12 cellular contexts compared by ENCODE assay signal in the genomic region with DNA sequence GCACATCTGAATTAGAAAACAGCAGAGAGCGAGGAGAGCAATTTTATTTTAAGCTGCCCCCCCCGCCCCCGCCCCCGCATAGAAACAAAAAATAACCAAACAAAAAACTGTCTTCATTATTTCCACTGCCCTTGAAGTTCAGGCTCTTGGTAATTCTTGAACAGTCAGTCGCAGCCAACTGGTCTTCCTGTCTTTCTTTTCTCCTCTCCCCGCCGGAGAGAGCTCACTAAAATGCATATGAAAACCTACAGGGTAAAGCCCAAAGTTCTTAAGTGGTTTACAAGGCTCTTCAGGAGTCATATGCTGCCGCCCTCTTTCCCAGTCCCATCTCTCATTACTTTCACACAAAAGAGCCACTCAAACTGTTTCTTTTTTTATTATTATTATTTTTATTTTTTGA. TPM values are rescaled to one million over a fixed set of nuclear protein-coding genes. Genes with fewer than 3 reads are reported as not detected.
DNase-seq lines count a peak whose midpoint lies in the region; ATAC-seq and TF ChIP-seq lines count a peak whose summit lies in the region.
"Had no signal": no experiment of that assay in that cellular context is flagged by ENCODE, and none has a peak within 500 bp of the region (broad histone marks: within the 10 kb centered on the region; RNA-seq: fewer than 3 reads in every experiment).

No MANE protein-coding gene starts in this region.

- CTCF ChIA-PET in activated CD4-positive, alpha-beta T cell treated with anti-CD3 and anti-CD28 coated beads for 36 hours (lab: Charles Lee), result interaction anchor here (1.6 kb wide), 1 partner anchor 41 kb away, joined by 5 read pairs; the partner anchor contains the start of gene NUDT17

- H3K27me3 ChIP-seq in neural progenitor cell, result peaks cover 54% of the 10 kb centered on the region

- no peaks in the 10 kb centered on the region for H3K9me3 ChIP-seq in neural progenitor cell (ENCODE audit: low read depth)
- H3K9me3 ChIP-seq: left lung had no signal

- no peaks in the 10 kb centered on the region for H3F3A ChIP-seq in neural progenitor cell (ENCODE audit: low read depth)

- no peak overlapping the region for H3K4me2 ChIP-seq in neural progenitor cell

- H3K36me3 Mint-ChIP-seq in activated CD4-positive, alpha-beta T cell treated with anti-CD3 and anti-CD28 coated beads for 36 hours (ENCODE audit: low read depth), result no peaks in the 10 kb centered on the region
- H3K36me3 Mint-ChIP-seq in IgD-negative memory B cell (no peaks in the 10 kb centered on the region), chondrocyte (ENCODE audit: low read depth) (no peaks in the 10 kb centered on the region), neural progenitor cell (no peaks in the 10 kb centered on the region)

- H3K27ac ChIP-seq in neural progenitor cell, result no peak overlapping the region

- TF ChIP-seq CTCF in chondrocyte (IDR thresholded peaks at IDR 0.05) (no peak), neural progenitor cell (IDR thresholded peaks at IDR 0.05) (no peak)

- peak overlapping the region; percentile 72 for H3K4me3 Mint-ChIP-seq in activated CD4-positive, alpha-beta T cell treated with anti-CD3 and anti-CD28 coated beads for 36 hours
- H3K4me3 Mint-ChIP-seq in IgD-negative memory B cell, result peak overlapping the region; percentile 21 to 88 (median 68)
- H3K4me3 Mint-ChIP-seq in chondrocyte (ENCODE audit: unreplicated experiment), result peak overlapping the region; percentile 41
- peak overlapping the region; percentile 86 for H3K4me3 Mint-ChIP-seq in neural progenitor cell

- no peaks in the 10 kb centered on the region for H3K4me1 ChIP-seq in neural progenitor cell

- no peak for ATAC-seq in activated CD4-positive, alpha-beta T cell treated with anti-CD3 and anti-CD28 coated beads for 36 hours

- H3K27me3 Mint-ChIP-seq in activated CD4-positive, alpha-beta T cell treated with anti-CD3 and anti-CD28 coated beads for 36 hours, result peaks cover 17% of the 10 kb centered on the region
- H3K27me3 Mint-ChIP-seq in IgD-negative memory B cell, result peaks cover 7% of the 10 kb centered on the region
- peaks cover 7% of the 10 kb centered on the region for H3K27me3 Mint-ChIP-seq in chondrocyte (ENCODE audit: low read depth)
- H3K27me3 Mint-ChIP-seq in neural progenitor cell (ENCODE audit: insufficient read depth, low read depth), result peaks cover 22% of the 10 kb centered on the region

- no peak for DNase-seq in activated CD4-positive, alpha-beta T cell treated with anti-CD3 and anti-CD28 coated beads for 36 hours
- no peak for DNase-seq in activated CD4-positive, alpha-beta T cell treated with anti-CD3 and anti-CD28 coated beads for 48 hours
- DNase-seq in chondrocyte (ENCODE audit: low spot score) (no peak), neural progenitor cell (ENCODE audit: low spot score) (no peak), putamen (ENCODE audit: low spot score) (no peak), iPS-NIHi7 (ENCODE audit: extremely low spot score) (no peak), NCI-H446 treated with DMSO at 0.1 percent for 48 hours (lab: John Stamatoyannopoulos, UW) (no peak)
- DNase-seq: activated CD4-positive, alpha-beta T cell treated with anti-CD3 and anti-CD28 coated beads, Interleukin-2, amount 50 U/mL, for 1 hour; GDM1; left lung; NCI-H2171 treated with DMSO at 0.1 percent for 48 hours had no signal

- H3K9me3 Mint-ChIP-seq in activated CD4-positive, alpha-beta T cell treated with anti-CD3 and anti-CD28 coated beads for 36 hours (ENCODE audit: low read depth), result no peaks in the 10 kb centered on the region
- no peaks in the 10 kb centered on the region for H3K9me3 Mint-ChIP-seq in IgD-negative memory B cell
- H3K9me3 Mint-ChIP-seq in chondrocyte (ENCODE audit: low read depth), result no peaks in the 10 kb centered on the region
- H3K9me3 Mint-ChIP-seq in neural progenitor cell, result no peaks in the 10 kb centered on the region

- H3K36me3 ChIP-seq in neural progenitor cell, result no peaks in the 10 kb centered on the region
- H3K36me3 ChIP-seq: left lung had no signal

- no peak overlapping the region for H2AFZ ChIP-seq in neural progenitor cell (replicated peaks)

- H3K27ac Mint-ChIP-seq in activated CD4-positive, alpha-beta T cell treated with anti-CD3 and anti-CD28 coated beads for 36 hours, result no peak overlapping the region
- H3K27ac Mint-ChIP-seq in IgD-negative memory B cell (no peak overlapping the region), chondrocyte (ENCODE audit: unreplicated experiment) (no peak overlapping the region), neural progenitor cell (peak overlapping the region; percentile 47)

- no peak overlapping the region for H3K9ac ChIP-seq in neural progenitor cell

- POLR2A ChIA-PET in activated CD4-positive, alpha-beta T cell treated with anti-CD3 and anti-CD28 coated beads for 36 hours (lab: Charles Lee), result interaction anchor here (2.3 kb wide), 1 partner anchor 28 kb away, joined by 8 read pairs; the partner anchor contains the start of gene PIAS3

- peaks cover 14% of the 10 kb centered on the region for H3K4me1 Mint-ChIP-seq in activated CD4-positive, alpha-beta T cell treated with anti-CD3 and anti-CD28 coated beads for 36 hours
- peaks cover 0 to 12% (median 10%) of the 10 kb centered on the region in 3 donors for H3K4me1 Mint-ChIP-seq in IgD-negative memory B cell
- H3K4me1 Mint-ChIP-seq in chondrocyte (ENCODE audit: low read depth), result peaks cover 46% of the 10 kb centered on the region
- H3K4me1 Mint-ChIP-seq in neural progenitor cell, result peaks cover 16% of the 10 kb centered on the region

- no peaks in the 10 kb centered on the region for H4K20me1 ChIP-seq in neural progenitor cell (ENCODE audit: low read depth)

- intact Hi-C loops in activated CD4-positive, alpha-beta T cell treated with anti-CD3 and anti-CD28 coated beads for 36 hours (cut with DNase I, micrococcal nuclease), result loop anchor here in 1 of 2 experiments (2.0 kb wide), 2 partner anchors 24 to 78 kb away; partner anchors contain the start of genes ANKRD34A, ITGA10 and POLR3GL

- no peaks in the 10 kb centered on the region for H3K79me2 ChIP-seq in neural progenitor cell (ENCODE audit: low read depth)

- H3K4me3 ChIP-seq in neural progenitor cell, result no peak overlapping the region

RNA-seq across cellular contexts. Expression of gene ANKRD35, which starts 1.1 kb away (rescaled TPM):
- under 1 TPM; 0.30 to 0.55 TPM for total RNA-seq in activated CD4-positive, alpha-beta T cell treated with anti-CD3 and anti-CD28 coated beads for 36 hours
- polyA plus RNA-seq in IgD-negative memory B cell, result not detected
- total RNA-seq in chondrocyte (not detected in 3 replicates), neural progenitor cell (ENCODE audit: low replicate concordance) (1.1 and 1.9 TPM in 2 replicates)

RNA-seq across cellular contexts. Expression of gene ITGA10, which starts 23.0 kb away (rescaled TPM):
- total RNA-seq in activated CD4-positive, alpha-beta T cell treated with anti-CD3 and anti-CD28 coated beads for 36 hours, result 1 to 10 TPM in 1 of 2 experiments, under 1 TPM in 1; 0.86 to 1.0 TPM
- not detected for polyA plus RNA-seq in IgD-negative memory B cell
- total RNA-seq in chondrocyte, result 23.5 to 39.9 TPM (median 25.7 TPM) in 3 replicates
- 0.06 and 0.15 TPM in 2 replicates for total RNA-seq in neural progenitor cell (ENCODE audit: low replicate concordance)

RNA-seq across cellular contexts. Expression of gene PIAS3, which starts 27.9 kb away (rescaled TPM):
- 10 to 100 TPM; 20.0 to 22.0 TPM for total RNA-seq in activated CD4-positive, alpha-beta T cell treated with anti-CD3 and anti-CD28 coated beads for 36 hours
- 16.9 TPM for polyA plus RNA-seq in IgD-negative memory B cell
- total RNA-seq in chondrocyte (57.1 to 58.5 TPM (median 57.1 TPM) in 3 replicates), neural progenitor cell (ENCODE audit: low replicate concordance) (15.7 and 33.7 TPM in 2 replicates)

RNA-seq across cellular contexts. Expression of gene PEX11B, which starts 31.7 kb away (rescaled TPM):
- 10 to 100 TPM; 22.6 to 26.4 TPM for total RNA-seq in activated CD4-positive, alpha-beta T cell treated with anti-CD3 and anti-CD28 coated beads for 36 hours
- 42.3 TPM for polyA plus RNA-seq in IgD-negative memory B cell
- total RNA-seq in chondrocyte (28.3 to 29.9 TPM (median 28.5 TPM) in 3 replicates), neural progenitor cell (ENCODE audit: low replicate concordance) (15.0 and 16.6 TPM in 2 replicates)

RNA-seq across cellular contexts. Expression of gene RBM8A, which starts 40.5 kb away (rescaled TPM):
- total RNA-seq in activated CD4-positive, alpha-beta T cell treated with anti-CD3 and anti-CD28 coated beads for 36 hours, result 100 to 1,000 TPM; 293 to 330 TPM
- polyA plus RNA-seq in IgD-negative memory B cell, result 183 TPM
- 86.8 to 121 TPM (median 90.5 TPM) in 3 replicates for total RNA-seq in chondrocyte
- total RNA-seq in neural progenitor cell (ENCODE audit: low replicate concordance), result 242 and 320 TPM in 2 replicates

Comparison
In these comparisons a context has a peak if more than half of its experiments do, and no peak if none do; other contexts are left out.
1. RNA of gene ITGA10, which starts 23.0 kb away (total RNA-seq): 23.5 to 39.9 TPM in chondrocyte; 0.86 to 1.0 TPM in activated CD4-positive, alpha-beta T cell treated with anti-CD3 and anti-CD28 coated beads for 36 hours and 0.06 to 0.15 TPM in neural progenitor cell; every median in the first group is over 10 times any median in the second.
2. Peak in every context shown above with its lines, with median percentiles within 50 percentile points of each other: H3K4me3 Mint-ChIP-seq.